In the genomic region with DNA sequence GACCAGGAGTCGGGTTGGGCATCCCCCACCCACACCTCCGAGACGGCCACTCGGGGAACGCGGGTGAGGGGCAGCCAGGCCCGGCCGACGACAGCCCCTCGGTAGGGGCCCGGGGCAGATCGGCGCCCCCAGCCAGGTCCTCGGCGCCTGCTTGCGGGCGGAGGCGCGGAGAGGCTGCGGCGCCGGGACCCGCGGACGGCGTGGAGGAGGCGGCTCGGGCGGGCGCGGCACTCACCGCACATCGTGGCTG, we compare ENCODE assay signal across 10 cellular contexts. TPM values are rescaled to one million over a fixed set of nuclear protein-coding genes. Genes with fewer than 3 reads are reported as not detected.
DNase-seq lines count a peak whose midpoint lies in the region; ATAC-seq lines count a peak whose summit lies in the region.
"Had no signal": no experiment of that assay in that cellular context is flagged by ENCODE, and none has a peak within 500 bp of the region (broad histone marks: within the 10 kb centered on the region; RNA-seq: fewer than 3 reads in every experiment).

No MANE protein-coding gene starts in this region.

- H3K36me3 Mint-ChIP-seq in central memory CD8-positive, alpha-beta T cell (ENCODE audit: insufficient read depth): no peaks in the 10 kb centered on the region
- no peaks in the 10 kb centered on the region for H3K36me3 Mint-ChIP-seq in natural killer cell treated with Interleukin-12 subunit alpha and Interleukin-12 subunit beta and Interleukin-15 and Interleukin-18, amount 100 ng/mL, for 72 hours
- H3K36me3 Mint-ChIP-seq: brain had no signal

- H3K4me3 Mint-ChIP-seq in central memory CD8-positive, alpha-beta T cell: no peak overlapping the region
- no peak overlapping the region for H3K4me3 Mint-ChIP-seq in natural killer cell treated with Interleukin-12 subunit alpha and Interleukin-12 subunit beta and Interleukin-15 and Interleukin-18, amount 100 ng/mL, for 72 hours

- no peak for DNase-seq in central memory CD8-positive, alpha-beta T cell (ENCODE audit: low spot score in 2 of 2)
- no peak for DNase-seq in natural killer cell treated with Interleukin-12 subunit alpha and Interleukin-12 subunit beta and Interleukin-15 and Interleukin-18, amount 100 ng/mL, for 72 hours (ENCODE audit: low spot score)
- DNase-seq in kidney glomerular epithelial cell (lab: John Stamatoyannopoulos, UW): no peak
- no peak for DNase-seq in Kasumi-1 (lab: John Stamatoyannopoulos, UW)
- DNase-seq in NK-92 treated with Interleukin-12 subunit alpha and Interleukin-12 subunit beta, amount 100 ng/mL, for 24 hours (lab: John Stamatoyannopoulos, UW): no peak
- DNase-seq in activated T-cell treated with anti-CD3 and anti-CD28 coated beads, Interleukin-2, amount 50 U/mL, for 1 hour: no peak

- H3K27me3 Mint-ChIP-seq in central memory CD8-positive, alpha-beta T cell: peaks cover 52% of the 10 kb centered on the region
- H3K27me3 Mint-ChIP-seq in natural killer cell treated with Interleukin-12 subunit alpha and Interleukin-12 subunit beta and Interleukin-15 and Interleukin-18, amount 100 ng/mL, for 72 hours: peaks cover 26% of the 10 kb centered on the region in 2 donors

- no peaks in the 10 kb centered on the region for H3K9me3 Mint-ChIP-seq in central memory CD8-positive, alpha-beta T cell
- no peaks in the 10 kb centered on the region for H3K9me3 Mint-ChIP-seq in natural killer cell treated with Interleukin-12 subunit alpha and Interleukin-12 subunit beta and Interleukin-15 and Interleukin-18, amount 100 ng/mL, for 72 hours
- H3K9me3 Mint-ChIP-seq: stimulated activated naive CD8-positive, alpha-beta T cell treated with anti-CD3 and anti-CD28 coated beads, Interleukin-15, Interleukin-2, amounts not matched to agents 100 ng/mL and 50 ng/mL, for 24 hours had no signal

- peak; percentile 23 for ATAC-seq in HG02938 (IDR thresholded peaks at IDR 0.05; ENCODE audit: unreplicated experiment)
- ATAC-seq in central memory CD8-positive, alpha-beta T cell (replicated peaks; ENCODE audit: extremely low read depth, poor library complexity, severe bottlenecking): peak; percentile 24
- peak; percentile 17 to 39 for ATAC-seq in natural killer cell treated with Interleukin-12 subunit alpha and Interleukin-12 subunit beta and Interleukin-15 and Interleukin-18, amount 100 ng/mL, for 72 hours

- peaks cover 8% of the 10 kb centered on the region for H3K4me1 Mint-ChIP-seq in central memory CD8-positive, alpha-beta T cell
- H3K4me1 Mint-ChIP-seq in natural killer cell treated with Interleukin-12 subunit alpha and Interleukin-12 subunit beta and Interleukin-15 and Interleukin-18, amount 100 ng/mL, for 72 hours (ENCODE audit: low read depth in 2 of 2): peaks cover 0 to 3% of the 10 kb centered on the region in 2 donors

- H3K27ac Mint-ChIP-seq in central memory CD8-positive, alpha-beta T cell (ENCODE audit: low read depth): no peak overlapping the region
- no peak overlapping the region for H3K27ac Mint-ChIP-seq in natural killer cell treated with Interleukin-12 subunit alpha and Interleukin-12 subunit beta and Interleukin-15 and Interleukin-18, amount 100 ng/mL, for 72 hours
- H3K27ac Mint-ChIP-seq: brain; stimulated activated naive CD8-positive, alpha-beta T cell treated with anti-CD3 and anti-CD28 coated beads, Interleukin-15, Interleukin-2, amounts not matched to agents 100 ng/mL and 50 ng/mL, for 24 hours had no signal

- H3K4me3 ChIP-seq in GM08714 (ENCODE audit: low read length): peak overlapping the region; percentile 5; the same call in 1 of the 2 replicates

RNA-seq across cellular contexts. Expression of gene GFPT2, which starts 0.2 kb away (rescaled TPM):
- under 1 TPM in 1 of 2 donors, not detected in 1; 0.29 TPM for total RNA-seq in natural killer cell treated with Interleukin-12 subunit alpha and Interleukin-12 subunit beta and Interleukin-15 and Interleukin-18, amount 100 ng/mL, for 72 hours
